Comparison of ENCODE assay signal across 8 cellular contexts in the genomic region with DNA sequence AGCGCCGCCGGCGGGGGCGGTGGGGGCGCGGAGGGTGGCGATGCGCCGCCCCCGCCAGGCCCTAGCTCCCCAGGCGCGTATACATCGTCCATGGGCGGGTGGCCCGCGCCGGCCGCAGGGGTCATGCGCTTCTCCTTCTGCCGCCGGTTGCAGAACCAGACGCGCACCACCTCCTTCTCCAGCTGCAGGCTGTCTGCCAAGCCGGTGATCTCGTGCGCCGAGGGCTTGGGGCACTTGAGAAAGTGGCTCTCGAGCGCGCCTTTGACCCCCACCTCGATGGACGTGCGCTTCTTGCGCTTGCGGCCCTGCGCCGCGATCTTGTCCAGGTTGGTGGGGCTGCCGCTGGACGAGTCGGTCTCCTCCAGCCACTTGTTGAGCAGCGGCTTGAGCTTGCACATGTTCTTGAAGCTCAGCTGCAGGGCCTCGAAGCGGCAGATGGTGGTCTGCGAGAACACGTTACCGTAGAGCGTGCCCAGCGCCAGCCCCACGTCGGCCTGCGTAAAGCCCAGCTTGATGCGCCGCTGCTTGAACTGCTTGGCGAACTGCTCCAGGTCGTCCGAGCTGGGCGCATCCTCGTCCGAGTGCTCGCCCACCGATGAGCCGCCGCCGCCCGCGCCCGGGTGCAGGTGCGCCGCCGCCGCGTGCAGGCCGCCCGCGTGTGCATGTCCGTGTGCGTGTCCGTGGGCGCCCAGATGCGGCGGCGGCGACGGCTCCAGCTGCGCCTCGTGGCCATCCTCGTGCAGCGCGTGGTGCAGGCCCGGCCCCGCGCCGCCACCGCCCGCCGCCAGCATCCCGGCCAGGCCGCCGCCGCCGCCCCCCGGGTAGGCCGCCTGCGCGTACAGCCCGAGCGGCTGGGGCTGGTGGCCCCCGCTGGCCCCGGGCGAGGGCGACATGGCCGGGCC. TPM values are rescaled to one million over a fixed set of nuclear protein-coding genes. Genes with fewer than 3 reads are reported as not detected.
DNase-seq lines count a peak whose midpoint lies in the region; TF ChIP-seq lines count a peak whose summit lies in the region.

No MANE protein-coding gene starts in this region.

- DNase-seq in NCI-H345 (lab: John Stamatoyannopoulos, UW) (peak; percentile 34), NCI-H345 treated with DMSO at 0.1 percent for 48 hours (lab: John Stamatoyannopoulos, UW; ENCODE audit: unreplicated experiment) (no peak), NB4 (ENCODE audit: low read depth) (peak; percentile 25), choroid plexus epithelial cell (ENCODE audit: low read depth) (peak; percentile 50), osteoblast (ENCODE audit: insufficient read length, low spot score, missing footprints) (peak; percentile 67), NCI-H2081 (lab: John Stamatoyannopoulos, UW) (no peak), NCI-H2171 treated with DMSO at 0.1 percent for 48 hours (lab: John Stamatoyannopoulos, UW) (no peak), occipital lobe (lab: John Stamatoyannopoulos, UW) (no peak)

- no peaks in the 10 kb centered on the region for H3K9me3 ChIP-seq in osteoblast (ENCODE audit: low read depth, low read length)

- peaks cover 3% of the 10 kb centered on the region for H4K20me1 ChIP-seq in osteoblast (ENCODE audit: insufficient read depth, low read length)

- H3K27ac ChIP-seq in osteoblast (ENCODE audit: low read depth, low read length), result no peak overlapping the region

- no peak for TF ChIP-seq CTCF in NB4 (IDR thresholded peaks at IDR 0.05; ENCODE audit: low read depth, low read length)
- no peak for TF ChIP-seq CTCF in choroid plexus epithelial cell (conservative IDR thresholded peaks at IDR 0.05; ENCODE audit: low read depth, low read length)
- no peak for TF ChIP-seq CTCF in osteoblast (IDR thresholded peaks at IDR 0.05; ENCODE audit: extremely low read depth, low read depth, low read length)

- no peak overlapping the region for H3K4me2 ChIP-seq in osteoblast (ENCODE audit: insufficient read depth, low read length)

- no peaks in the 10 kb centered on the region for H3K4me1 ChIP-seq in osteoblast (ENCODE audit: insufficient read depth, low read length)

- H2AFZ ChIP-seq in osteoblast (ENCODE audit: low read length), result no peak overlapping the region

- TF ChIP-seq POLR2A in NB4 (IDR thresholded peaks at IDR 0.05; ENCODE audit: extremely low read depth, insufficient read length), result no peak

- H3K36me3 ChIP-seq in osteoblast (ENCODE audit: insufficient read depth, low read length), result no peaks in the 10 kb centered on the region

- H3K4me3 ChIP-seq in NB4 (ENCODE audit: low read depth, low read length) (no peak overlapping the region), choroid plexus epithelial cell (ENCODE audit: low read depth, low read length) (no peak overlapping the region), osteoblast (ENCODE audit: insufficient read depth, low read length) (no peak overlapping the region)

- peaks cover 72% of the 10 kb centered on the region for H3K27me3 ChIP-seq in osteoblast (ENCODE audit: insufficient read depth, low read length)

- H3K79me2 ChIP-seq in osteoblast (ENCODE audit: insufficient read depth, low read length), result no peaks in the 10 kb centered on the region

RNA-seq across cellular contexts. Expression of a gene that starts 0.9 kb away (rescaled TPM):
- total RNA-seq in osteoblast (under 0.01 TPM in 2 replicates), occipital lobe (9.4 TPM)

RNA-seq across cellular contexts. Expression of a gene that starts 33.1 kb away (rescaled TPM):
- total RNA-seq in osteoblast (38.7 and 39.8 TPM in 2 replicates), occipital lobe (52.9 TPM)

RNA-seq across cellular contexts. Expression of a gene that starts 40.4 kb away (rescaled TPM):
- total RNA-seq in osteoblast, result 21.4 and 25.6 TPM in 2 replicates
- total RNA-seq in occipital lobe, result 4.1 TPM

RNA-seq across cellular contexts. Expression of a gene that starts 55.9 kb away (rescaled TPM):
- total RNA-seq in osteoblast (68.7 and 76.7 TPM in 2 replicates), occipital lobe (53.5 TPM)

Comparison
In these comparisons a context has a peak if more than half of its experiments do, and no peak if none do; other contexts are left out.
1. DNase-seq: peak in NCI-H345 (single experiment), NB4 (single experiment), choroid plexus epithelial cell (single experiment) and osteoblast (single experiment); none in NCI-H345 treated with DMSO at 0.1 percent for 48 hours (single experiment), NCI-H2081 (0 of 2), NCI-H2171 treated with DMSO at 0.1 percent for 48 hours (single experiment) and occipital lobe (single experiment).
2. RNA of a gene that starts 0.9 kb away (total RNA-seq): 9.4 TPM in occipital lobe (single experiment); under 0.01 TPM in osteoblast; every median in the first group is over 10 times any median in the second.